Comparison of ENCODE assay signal across 31 cellular contexts in the genomic region with DNA sequence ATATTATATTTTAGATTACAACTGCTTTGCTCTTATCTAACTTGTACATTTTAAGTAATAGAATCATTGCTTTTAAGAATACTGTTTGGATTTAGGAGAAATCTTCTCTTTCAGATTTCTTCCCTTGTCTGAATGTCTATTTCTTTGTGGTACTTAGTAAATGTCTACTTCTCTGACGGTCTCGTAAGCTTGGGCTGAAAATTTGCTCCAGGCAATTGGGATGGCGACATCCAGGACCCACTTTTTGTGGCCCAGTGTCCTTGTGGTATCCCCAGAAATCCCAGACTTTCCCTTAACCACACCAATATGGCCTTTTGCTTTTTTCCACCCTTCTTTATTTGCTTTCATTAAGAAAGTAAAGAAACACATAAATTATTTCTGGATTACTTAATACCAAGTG. TPM values are rescaled to one million over a fixed set of nuclear protein-coding genes. Genes with fewer than 3 reads are reported as not detected.
"Had no signal": no experiment of that assay in that cellular context is flagged by ENCODE, and none has a peak within 500 bp of the region (broad histone marks: within the 10 kb centered on the region; RNA-seq: fewer than 3 reads in every experiment).

No MANE protein-coding gene starts in this region.

- H3K4me3 ChIP-seq: body of pancreas, lower lobe of right lung, neural progenitor cell, tibial artery had no signal

- H3K4me3 Mint-ChIP-seq: activated CD4-positive, alpha-beta memory T cell treated with anti-CD3 and anti-CD28 coated beads, Interleukin-2, amount 10 ng/mL, durations not matched to agents 7 days and 5 days; activated CD4-positive, alpha-beta T cell treated with anti-CD3 and anti-CD28 coated beads, Interleukin-2, amount 10 ng/mL, durations not matched to agents 24 days and 14 days; activated naive CD8-positive, alpha-beta T cell treated with anti-CD3 and anti-CD28 coated beads, Interleukin-2, amount 50 U/mL, for 24 hours; activated T-helper 1 cell treated with anti-CD3 and anti-CD28 coated beads, Interleukin-12 subunit alpha, Interleukin-12 subunit beta, Interleukin-2, Interleukin-4 antibody, amounts not matched to agents 30 ng/mL and 10 ng/mL and 1 ng/mL, durations not matched to agents 14 hours and 24 hours and 36 hours; dendritic cell treated with granulocyte-macrophage colony-stimulating factor and Interleukin-4, amounts not matched to agents 40 ng/mL and 50 ng/mL, for 4 days; naive thymus-derived CD4-positive, alpha-beta T cell; neural progenitor cell; stimulated activated naive CD8-positive, alpha-beta T cell treated with anti-CD3 and anti-CD28 coated beads, Interleukin-15, Interleukin-2, amounts not matched to agents 100 ng/mL and 50 ng/mL, for 24 hours; T-cell; T-helper 2 cell treated with Interferon-gamma antibody and Interleukin-4, amounts not matched to agents 5 μg/mL and 100 μg/mL, for 36 hours had no signal

- H3K9me3 ChIP-seq: body of pancreas, lower lobe of right lung, tibial artery had no signal

- H3K27ac Mint-ChIP-seq: activated CD4-positive, alpha-beta memory T cell treated with anti-CD3 and anti-CD28 coated beads, Interleukin-2, amount 10 ng/mL, durations not matched to agents 7 days and 5 days; activated CD4-positive, alpha-beta T cell treated with anti-CD3 and anti-CD28 coated beads, Interleukin-2, amount 10 ng/mL, durations not matched to agents 24 days and 14 days; activated naive CD8-positive, alpha-beta T cell treated with anti-CD3 and anti-CD28 coated beads, Interleukin-2, amount 50 U/mL, for 24 hours; activated T-helper 1 cell treated with anti-CD3 and anti-CD28 coated beads, Interleukin-12 subunit alpha, Interleukin-12 subunit beta, Interleukin-2, Interleukin-4 antibody, amounts not matched to agents 30 ng/mL and 10 ng/mL and 1 ng/mL, durations not matched to agents 14 hours and 24 hours and 36 hours; dendritic cell treated with granulocyte-macrophage colony-stimulating factor and Interleukin-4, amounts not matched to agents 40 ng/mL and 50 ng/mL, for 4 days; naive thymus-derived CD4-positive, alpha-beta T cell; neural progenitor cell; progenitor cell of endocrine pancreas; stimulated activated naive CD8-positive, alpha-beta T cell treated with anti-CD3 and anti-CD28 coated beads, Interleukin-15, Interleukin-2, amounts not matched to agents 100 ng/mL and 50 ng/mL, for 24 hours; T-cell; T-helper 2 cell treated with Interferon-gamma antibody and Interleukin-4, amounts not matched to agents 5 μg/mL and 100 μg/mL, for 36 hours had no signal

- H3K36me3 Mint-ChIP-seq: naive thymus-derived CD4-positive, alpha-beta T cell; neural progenitor cell; T-cell had no signal

- H3K4me1 ChIP-seq: body of pancreas, lower lobe of right lung, neural progenitor cell, tibial artery had no signal

- H3K9me3 Mint-ChIP-seq: activated CD4-positive, alpha-beta memory T cell treated with anti-CD3 and anti-CD28 coated beads, Interleukin-2, amount 10 ng/mL, durations not matched to agents 7 days and 5 days; activated CD4-positive, alpha-beta T cell treated with anti-CD3 and anti-CD28 coated beads, Interleukin-2, amount 10 ng/mL, durations not matched to agents 24 days and 14 days; activated naive CD8-positive, alpha-beta T cell treated with anti-CD3 and anti-CD28 coated beads, Interleukin-2, amount 50 U/mL, for 24 hours; activated T-helper 1 cell treated with anti-CD3 and anti-CD28 coated beads, Interleukin-12 subunit alpha, Interleukin-12 subunit beta, Interleukin-2, Interleukin-4 antibody, amounts not matched to agents 30 ng/mL and 10 ng/mL and 1 ng/mL, durations not matched to agents 14 hours and 24 hours and 36 hours; dendritic cell treated with granulocyte-macrophage colony-stimulating factor and Interleukin-4, amounts not matched to agents 40 ng/mL and 50 ng/mL, for 4 days; naive thymus-derived CD4-positive, alpha-beta T cell; neural progenitor cell; stimulated activated naive CD8-positive, alpha-beta T cell treated with anti-CD3 and anti-CD28 coated beads, Interleukin-15, Interleukin-2, amounts not matched to agents 100 ng/mL and 50 ng/mL, for 24 hours; T-cell; T-helper 2 cell treated with Interferon-gamma antibody and Interleukin-4, amounts not matched to agents 5 μg/mL and 100 μg/mL, for 36 hours had no signal

- H3K27ac ChIP-seq: body of pancreas, foreskin keratinocyte, lower lobe of right lung, neural progenitor cell, tibial artery, VCaP had no signal

- H3K27me3 Mint-ChIP-seq: dendritic cell treated with granulocyte-macrophage colony-stimulating factor and Interleukin-4, amounts not matched to agents 40 ng/mL and 50 ng/mL, for 4 days; progenitor cell of endocrine pancreas had no signal

- ATAC-seq: activated CD4-positive, CD25-positive, alpha-beta regulatory T cell treated with anti-CD3 and anti-CD28 coated beads, Interleukin-2, amount 50 U/mL, for 24 hours; activated naive CD8-positive, alpha-beta T cell treated with anti-CD3 and anti-CD28 coated beads, Interleukin-2, amount 50 U/mL, for 24 hours; body of pancreas; foreskin keratinocyte; left cardiac atrium; lower lobe of right lung; naive thymus-derived CD4-positive, alpha-beta T cell; T-cell had no signal

- H3K4me1 Mint-ChIP-seq: activated CD4-positive, alpha-beta memory T cell treated with anti-CD3 and anti-CD28 coated beads, Interleukin-2, amount 10 ng/mL, durations not matched to agents 7 days and 5 days; activated CD4-positive, alpha-beta T cell treated with anti-CD3 and anti-CD28 coated beads, Interleukin-2, amount 10 ng/mL, durations not matched to agents 24 days and 14 days; activated naive CD8-positive, alpha-beta T cell treated with anti-CD3 and anti-CD28 coated beads, Interleukin-2, amount 50 U/mL, for 24 hours; naive thymus-derived CD4-positive, alpha-beta T cell; T-cell had no signal

- DNase-seq: activated CD4-positive, alpha-beta memory T cell treated with anti-CD3 and anti-CD28 coated beads, Interleukin-2, amount 10 ng/mL, durations not matched to agents 7 days and 5 days; activated CD4-positive, alpha-beta T cell treated with anti-CD3 and anti-CD28 coated beads, Interleukin-2, amount 10 ng/mL, durations not matched to agents 24 days and 14 days; activated gamma-delta T cell; activated naive CD4-positive, alpha-beta T cell treated with anti-CD3 and anti-CD28 coated beads, Interleukin-2, amount 50 U/mL, for 16 hours; activated naive CD8-positive, alpha-beta T cell treated with anti-CD3 and anti-CD28 coated beads, Interleukin-2, amount 50 U/mL, for 24 hours; anterior cingulate cortex; body of pancreas; effector CD8-positive, alpha-beta T cell; erythroblast; foreskin keratinocyte; islet precursor cell; left cardiac atrium; lower lobe of right lung; naive thymus-derived CD4-positive, alpha-beta T cell; stimulated activated CD4-positive, alpha-beta T cell treated with anti-CD3 and anti-CD28 coated beads, Interleukin-12 subunit alpha, Interleukin-12 subunit beta, amount 100 ng/mL, for 4 hours; stimulated activated CD4-positive, alpha-beta T cell treated with anti-CD3 and anti-CD28 coated beads, Interleukin-4, amount 100 ng/mL, for 4 hours; substantia nigra; T-cell; tibial artery had no signal

- H3K9ac ChIP-seq: neural progenitor cell had no signal

- H2AFZ ChIP-seq: neural progenitor cell had no signal

- H3K4me2 ChIP-seq: neural progenitor cell had no signal

- H3K27me3 ChIP-seq: body of pancreas, foreskin keratinocyte, neural progenitor cell, tibial artery had no signal

- H3K36me3 ChIP-seq: lower lobe of right lung, neural progenitor cell, tibial artery had no signal

RNA-seq across cellular contexts. Expression of gene CCER1, which starts 24.0 kb away (rescaled TPM):
- total RNA-seq: activated CD4-positive, alpha-beta memory T cell treated with anti-CD3 and anti-CD28 coated beads, Interleukin-2, amount 10 ng/mL, durations not matched to agents 7 days and 5 days; activated CD4-positive, alpha-beta T cell treated with anti-CD3 and anti-CD28 coated beads, Interleukin-2, amount 10 ng/mL, durations not matched to agents 24 days and 14 days; activated T-helper 1 cell treated with anti-CD3 and anti-CD28 coated beads, Interleukin-12 subunit alpha, Interleukin-12 subunit beta, Interleukin-2, Interleukin-4 antibody, amounts not matched to agents 30 ng/mL and 10 ng/mL and 1 ng/mL, durations not matched to agents 14 hours and 24 hours and 36 hours; body of pancreas; cardiac septum; chondrocyte; foreskin keratinocyte; left cardiac atrium; lower lobe of right lung; mesenteric fat pad; naive thymus-derived CD4-positive, alpha-beta T cell; omental fat pad; progenitor cell of endocrine pancreas; T-cell had no signal
- polyA plus RNA-seq: foreskin keratinocyte; naive thymus-derived CD4-positive, alpha-beta T cell had no signal

RNA-seq across cellular contexts. Expression of gene EPYC, which starts 25.8 kb away (rescaled TPM):
- total RNA-seq: activated CD4-positive, alpha-beta memory T cell treated with anti-CD3 and anti-CD28 coated beads, Interleukin-2, amount 10 ng/mL, durations not matched to agents 7 days and 5 days; activated CD4-positive, alpha-beta T cell treated with anti-CD3 and anti-CD28 coated beads, Interleukin-2, amount 10 ng/mL, durations not matched to agents 24 days and 14 days; activated T-helper 1 cell treated with anti-CD3 and anti-CD28 coated beads, Interleukin-12 subunit alpha, Interleukin-12 subunit beta, Interleukin-2, Interleukin-4 antibody, amounts not matched to agents 30 ng/mL and 10 ng/mL and 1 ng/mL, durations not matched to agents 14 hours and 24 hours and 36 hours; body of pancreas; cardiac septum; chondrocyte; foreskin keratinocyte; left cardiac atrium; lower lobe of right lung; mesenteric fat pad; naive thymus-derived CD4-positive, alpha-beta T cell; omental fat pad; progenitor cell of endocrine pancreas; T-cell had no signal
- polyA plus RNA-seq: foreskin keratinocyte; naive thymus-derived CD4-positive, alpha-beta T cell had no signal
